17 cellular contexts compared by ENCODE assay signal in the genomic region with DNA sequence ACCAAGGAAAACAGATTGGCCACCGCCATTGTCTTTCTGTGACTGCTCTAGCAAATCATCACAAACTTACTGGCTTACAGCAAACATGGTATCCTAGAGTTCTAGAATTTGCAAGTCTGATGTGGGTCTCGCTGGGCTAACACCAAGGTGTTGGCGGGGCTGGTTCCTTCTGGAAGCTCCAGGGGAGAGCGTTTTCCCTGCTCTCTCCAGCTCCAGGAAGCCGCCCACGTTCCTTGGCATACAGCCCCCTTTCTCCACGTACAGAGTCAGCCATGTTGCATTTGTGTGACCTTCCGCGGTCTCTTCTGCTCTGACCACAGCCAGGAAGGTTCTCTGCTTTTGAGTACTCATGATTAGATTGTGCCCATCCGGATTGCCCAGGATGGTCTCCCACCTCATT. TPM values are rescaled to one million over a fixed set of nuclear protein-coding genes. Genes with fewer than 3 reads are reported as not detected.
A peak's percentile ranks its signal among the peaks of the same experiment; 100 is the strongest.
DNase-seq lines count a peak whose midpoint lies in the region; ATAC-seq and TF ChIP-seq lines count a peak whose summit lies in the region.
"Had no signal": no experiment of that assay in that cellular context is flagged by ENCODE, and none has a peak within 500 bp of the region (broad histone marks: within the 10 kb centered on the region; RNA-seq: fewer than 3 reads in every experiment).

No MANE protein-coding gene starts in this region.

- WGBS in endodermal cell (ENCODE audit: insufficient coverage in 1 of 2, insufficient read length in 1 of 2), 2 experiments: 93 to 96% methylated on average over 8 to 10 of the region's 10 CpGs

- peaks cover 30% of the 10 kb centered on the region for H3K36me3 Mint-ChIP-seq in activated CD4-positive, alpha-beta memory T cell treated with anti-CD3 and anti-CD28 coated beads, Interleukin-2, amount 10 ng/mL, durations not matched to agents 7 days and 5 days (ENCODE audit: low read depth)
- peaks cover 7% of the 10 kb centered on the region for H3K36me3 Mint-ChIP-seq in endodermal cell (ENCODE audit: low read depth)

- no peaks in the 10 kb centered on the region for H3K27me3 ChIP-seq in left ventricle myocardium inferior (ENCODE audit: low read depth)
- H3K27me3 ChIP-seq in endodermal cell (ENCODE audit: control insufficient read depth, insufficient read depth, low read length, poor library complexity, severe bottlenecking): no peaks in the 10 kb centered on the region
- no peaks in the 10 kb centered on the region for H3K27me3 ChIP-seq in tibial artery

- no peaks in the 10 kb centered on the region for H3K27me3 Mint-ChIP-seq in activated CD4-positive, alpha-beta memory T cell treated with anti-CD3 and anti-CD28 coated beads, Interleukin-2, amount 10 ng/mL, durations not matched to agents 7 days and 5 days
- H3K27me3 Mint-ChIP-seq in endodermal cell (ENCODE audit: insufficient read depth): no peaks in the 10 kb centered on the region

- no peak for TF ChIP-seq CTCF in left ventricle myocardium inferior (IDR thresholded peaks at IDR 0.05; ENCODE audit: borderline replicate concordance)
- TF ChIP-seq CTCF in endodermal cell (conservative IDR thresholded peaks at IDR 0.05): no peak
- TF ChIP-seq CTCF in tibial artery (IDR thresholded peaks at IDR 0.05): no peak

- no peaks in the 10 kb centered on the region for H3K9me3 Mint-ChIP-seq in activated CD4-positive, alpha-beta memory T cell treated with anti-CD3 and anti-CD28 coated beads, Interleukin-2, amount 10 ng/mL, durations not matched to agents 7 days and 5 days
- no peaks in the 10 kb centered on the region for H3K9me3 Mint-ChIP-seq in endodermal cell
- H3K9me3 Mint-ChIP-seq: activated T-cell treated with anti-CD3 and anti-CD28 coated beads, Interleukin-2, amount 50 U/mL, for 72 hours had no signal

- H3K4me3 Mint-ChIP-seq in activated CD4-positive, alpha-beta memory T cell treated with anti-CD3 and anti-CD28 coated beads, Interleukin-2, amount 10 ng/mL, durations not matched to agents 7 days and 5 days: peak overlapping the region; percentile 24
- H3K4me3 Mint-ChIP-seq in endodermal cell: no peak overlapping the region

- intact Hi-C loops in cardiac septum (cut with DNase I) (no loop called here), left ventricle myocardium inferior (cut with micrococcal nuclease) (no loop called here), tibial artery (cut with DNase I; ENCODE audit: low total_unique reads) (no loop called here)

- H3K4me1 ChIP-seq in left ventricle myocardium inferior (peaks cover 52% of the 10 kb centered on the region), endodermal cell (ENCODE audit: control insufficient read depth, insufficient read depth, low read length) (no peaks in the 10 kb centered on the region), tibial artery (peaks cover 0 to 19% (median 6%) of the 10 kb centered on the region in 4 donors)

- H3K4me1 Mint-ChIP-seq in activated CD4-positive, alpha-beta memory T cell treated with anti-CD3 and anti-CD28 coated beads, Interleukin-2, amount 10 ng/mL, durations not matched to agents 7 days and 5 days: peaks cover 57% of the 10 kb centered on the region
- no peaks in the 10 kb centered on the region for H3K4me1 Mint-ChIP-seq in endodermal cell

- peak overlapping the region; percentile 100 for H3K27ac Mint-ChIP-seq in activated CD4-positive, alpha-beta memory T cell treated with anti-CD3 and anti-CD28 coated beads, Interleukin-2, amount 10 ng/mL, durations not matched to agents 7 days and 5 days
- H3K27ac Mint-ChIP-seq in endodermal cell: no peak overlapping the region

- DNase-seq in cardiac septum (ENCODE audit: low spot score) (peak; percentile 50), left ventricle myocardium inferior (no peak), endodermal cell (peak; percentile 47), tibial artery (peak; percentile 14 to 32), activated gamma-delta T cell (lab: John Stamatoyannopoulos, UW) (no peak), islet precursor cell (no peak)
- DNase-seq in activated CD4-positive, alpha-beta memory T cell treated with anti-CD3 and anti-CD28 coated beads, Interleukin-2, amount 10 ng/mL, durations not matched to agents 7 days and 5 days: no peak
- DNase-seq: activated T-cell treated with anti-CD3 and anti-CD28 coated beads, Interleukin-2, amount 50 U/mL, for 72 hours; anterior cingulate cortex; glutamatergic neuron; NCI-H1105 treated with DMSO at 0.1 percent for 48 hours; NCI-H2081 treated with DMSO at 0.1 percent for 48 hours; NCI-H510A treated with DMSO at 0.1 percent for 48 hours; occipital lobe; retina had no signal

- H3K27ac ChIP-seq in left ventricle myocardium inferior (replicated peaks) (no peak overlapping the region), endodermal cell (ENCODE audit: low read depth, low read length) (no peak overlapping the region), tibial artery (no peak overlapping the region)

- H3K4me3 ChIP-seq in left ventricle myocardium inferior: no peak overlapping the region
- no peak overlapping the region for H3K4me3 ChIP-seq in endodermal cell (ENCODE audit: low read length)
- no peak overlapping the region for H3K4me3 ChIP-seq in tibial artery
- H3K4me3 ChIP-seq: thoracic aorta had no signal

- H3K36me3 ChIP-seq in left ventricle myocardium inferior (peaks cover 19% of the 10 kb centered on the region), endodermal cell (ENCODE audit: control insufficient read depth, insufficient read depth, low read length) (peaks cover 20% of the 10 kb centered on the region), tibial artery (peaks cover 15 to 26% (median 25%) of the 10 kb centered on the region in 3 donors)

- ATAC-seq in GM18909 (IDR thresholded peaks at IDR 0.05; ENCODE audit: poor library complexity, unreplicated experiment): no peak
- ATAC-seq: activated T-cell treated with anti-CD3 and anti-CD28 coated beads, Interleukin-2, amount 50 U/mL, for 72 hours had no signal

- POLR2A ChIA-PET in activated CD4-positive, alpha-beta memory T cell treated with anti-CD3 and anti-CD28 coated beads, Interleukin-2, amount 10 ng/mL, durations not matched to agents 7 days and 5 days (lab: Charles Lee): interaction anchor here (2.1 to 2.6 kb wide), 2 partner anchors 16 to 27 kb away, joined by 27 to 48 read pairs; a partner anchor contains a TSS

- H3K9me3 ChIP-seq in left ventricle myocardium inferior (replicated peaks) (no peaks in the 10 kb centered on the region), endodermal cell (ENCODE audit: control insufficient read depth, low read length) (peaks cover 5% of the 10 kb centered on the region), tibial artery (no peaks in the 10 kb centered on the region)
- H3K9me3 ChIP-seq: thoracic aorta had no signal

- CTCF ChIA-PET in activated CD4-positive, alpha-beta memory T cell treated with anti-CD3 and anti-CD28 coated beads, Interleukin-2, amount 10 ng/mL, durations not matched to agents 7 days and 5 days (lab: Charles Lee): interaction anchor here (1.6 to 3.0 kb wide), 4 partner anchors 13 to 31 kb away, joined by 4 to 16 read pairs (median 10); a partner anchor contains a TSS

- no peak overlapping the region for H3K9ac ChIP-seq in endodermal cell (ENCODE audit: extremely low read depth, low read length, poor library complexity, severe bottlenecking)

RNA-seq across cellular contexts. Expression of a gene that starts 27.5 kb away (rescaled TPM):
- 20.1 TPM for total RNA-seq in cardiac septum
- 16.2 TPM for total RNA-seq in left ventricle myocardium inferior
- 10 to 100 TPM; 38.5 to 41.0 TPM for total RNA-seq in activated CD4-positive, alpha-beta memory T cell treated with anti-CD3 and anti-CD28 coated beads, Interleukin-2, amount 10 ng/mL, durations not matched to agents 7 days and 5 days
- total RNA-seq in endodermal cell: 10 to 100 TPM; 21.0 to 27.9 TPM
- 11.4 TPM for polyA plus RNA-seq in endodermal cell (2013, experiment 1 of 2)
- polyA plus RNA-seq in endodermal cell (2013, experiment 2 of 2): 11.7 TPM

RNA-seq across cellular contexts. Expression of a gene that starts 51.9 kb away (rescaled TPM):
- total RNA-seq in cardiac septum (60.0 TPM), left ventricle myocardium inferior (76.9 TPM), endodermal cell (10 to 100 TPM; 54.9 to 57.6 TPM)
- total RNA-seq in activated CD4-positive, alpha-beta memory T cell treated with anti-CD3 and anti-CD28 coated beads, Interleukin-2, amount 10 ng/mL, durations not matched to agents 7 days and 5 days: 10 to 100 TPM; 68.7 to 73.4 TPM
- polyA plus RNA-seq in endodermal cell (2013, experiment 1 of 2): 63.5 TPM
- 60.5 TPM for polyA plus RNA-seq in endodermal cell (2013, experiment 2 of 2)

Comparison
In these comparisons a context has a peak if more than half of its experiments do, and no peak if none do; other contexts are left out.
1. DNase-seq: peak in cardiac septum (single experiment), endodermal cell (single experiment) and tibial artery (2 of 2); none in left ventricle myocardium inferior (single experiment), activated CD4-positive, alpha-beta memory T cell treated with anti-CD3 and anti-CD28 coated beads, Interleukin-2, amount 10 ng/mL, durations not matched to agents 7 days and 5 days (single experiment), activated gamma-delta T cell (single experiment) and islet precursor cell (single experiment).